ENCODE assay signal across 17 cellular contexts in the genomic region with DNA sequence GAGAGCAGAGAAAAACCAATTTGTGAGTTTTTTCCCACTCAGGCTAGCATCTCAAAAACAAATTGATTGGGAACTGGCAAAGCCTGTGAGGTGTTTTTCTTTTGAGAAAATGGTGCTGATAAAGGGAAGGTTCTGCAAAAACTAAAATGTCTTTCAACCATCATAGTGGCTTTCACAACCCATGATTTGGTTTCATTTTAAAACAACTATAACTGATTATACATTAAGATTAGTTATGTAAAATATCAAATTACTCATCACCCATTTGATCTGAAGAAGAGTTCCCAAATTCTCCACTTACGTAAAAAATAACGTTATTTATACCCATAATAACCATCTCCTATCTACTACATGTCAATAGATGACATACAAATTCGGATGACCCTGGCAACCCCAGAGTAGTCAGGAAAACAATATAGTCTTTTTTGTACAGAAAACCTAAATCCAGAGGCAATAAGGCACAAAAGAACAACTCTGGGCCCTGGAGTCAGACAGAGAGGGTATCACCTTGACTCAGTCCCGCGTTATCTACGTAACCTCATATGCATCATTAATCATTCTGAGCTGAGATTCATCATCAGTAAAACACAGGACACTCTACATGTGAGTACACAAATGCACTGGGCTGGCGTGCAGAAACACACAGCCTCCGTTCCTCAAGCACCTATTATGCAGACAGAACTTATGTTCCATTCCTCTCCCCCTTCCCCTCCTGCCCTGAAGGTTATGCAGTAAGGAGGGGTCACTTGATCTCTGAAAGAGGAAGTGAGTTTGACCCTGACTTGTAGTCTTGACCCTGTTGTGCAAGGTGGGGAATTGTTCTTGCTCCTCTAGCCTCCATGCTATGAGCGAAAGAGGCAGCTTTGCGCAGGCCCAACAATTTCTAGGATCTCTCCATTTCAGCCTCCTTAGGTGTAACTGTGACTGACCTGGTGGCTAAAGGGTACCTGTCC.
"Had no signal": no experiment of that assay in that cellular context is flagged by ENCODE, and none has a peak within 500 bp of the region (broad histone marks: within the 10 kb centered on the region; RNA-seq: fewer than 3 reads in every experiment).

No MANE protein-coding gene starts in this region.

- ATAC-seq: body of pancreas had no signal

- H3K36me3 Mint-ChIP-seq: neural progenitor cell had no signal

- H3K27me3 Mint-ChIP-seq: activated naive CD4-positive, alpha-beta T cell treated with anti-CD3 and anti-CD28 coated beads, Interleukin-2, amount 50 U/mL, for 24 hours; stimulated activated naive CD8-positive, alpha-beta T cell treated with anti-CD3 and anti-CD28 coated beads, Interleukin-15, Interleukin-2, amounts not matched to agents 100 ng/mL and 50 ng/mL, for 24 hours had no signal

- H3K36me3 ChIP-seq: neural progenitor cell, ovary, sigmoid colon, thoracic aorta, uterus had no signal

- H3K4me3 Mint-ChIP-seq: activated naive CD4-positive, alpha-beta T cell treated with anti-CD3 and anti-CD28 coated beads, Interleukin-2, amount 50 U/mL, for 24 hours; mesothelial cell of epicardium; neural progenitor cell; stimulated activated naive CD8-positive, alpha-beta T cell treated with anti-CD3 and anti-CD28 coated beads, Interleukin-15, Interleukin-2, amounts not matched to agents 100 ng/mL and 50 ng/mL, for 24 hours had no signal

- DNase-seq: activated CD4-positive, alpha-beta T cell treated with anti-CD3 and anti-CD28 coated beads, Interleukin-2, amount 50 U/mL, for 1 hour; body of pancreas; cerebellar nuclear complex; dermis blood vessel endothelial cell; erythroblast; ovary; sigmoid colon; stimulated activated CD4-positive, alpha-beta T cell treated with anti-CD3 and anti-CD28 coated beads, Interleukin-12 subunit alpha, Interleukin-12 subunit beta, amount 100 ng/mL, for 4 hours; stimulated activated CD4-positive, alpha-beta T cell treated with anti-CD3 and anti-CD28 coated beads, Interleukin-4, amount 100 ng/mL, for 1 hour; stimulated activated CD8-positive, alpha-beta memory T cell treated with anti-CD3 and anti-CD28 coated beads, Interleukin-4, amount 100 ng/mL, for 48 hours; uterus had no signal

- H3K27ac ChIP-seq: body of pancreas, hepatocyte, neural progenitor cell, ovary, sigmoid colon, thoracic aorta, uterus had no signal

- H3K4me1 ChIP-seq: body of pancreas, neural progenitor cell, sigmoid colon, uterus had no signal

- H3K4me3 ChIP-seq: body of pancreas, hepatocyte, neural progenitor cell, ovary, sigmoid colon, thoracic aorta, uterus had no signal

- H3K27ac Mint-ChIP-seq: activated naive CD4-positive, alpha-beta T cell treated with anti-CD3 and anti-CD28 coated beads, Interleukin-2, amount 50 U/mL, for 24 hours; mesothelial cell of epicardium; neural progenitor cell; stimulated activated naive CD8-positive, alpha-beta T cell treated with anti-CD3 and anti-CD28 coated beads, Interleukin-15, Interleukin-2, amounts not matched to agents 100 ng/mL and 50 ng/mL, for 24 hours had no signal

- H3K9me3 Mint-ChIP-seq: activated naive CD4-positive, alpha-beta T cell treated with anti-CD3 and anti-CD28 coated beads, Interleukin-2, amount 50 U/mL, for 24 hours; stimulated activated naive CD8-positive, alpha-beta T cell treated with anti-CD3 and anti-CD28 coated beads, Interleukin-15, Interleukin-2, amounts not matched to agents 100 ng/mL and 50 ng/mL, for 24 hours had no signal

- H3K4me1 Mint-ChIP-seq: activated naive CD4-positive, alpha-beta T cell treated with anti-CD3 and anti-CD28 coated beads, Interleukin-2, amount 50 U/mL, for 24 hours; neural progenitor cell had no signal

- H3K9me3 ChIP-seq: body of pancreas, ovary, sigmoid colon, thoracic aorta, uterus had no signal
